Comparison of ENCODE assay signal across 11 cellular contexts in the genomic region with DNA sequence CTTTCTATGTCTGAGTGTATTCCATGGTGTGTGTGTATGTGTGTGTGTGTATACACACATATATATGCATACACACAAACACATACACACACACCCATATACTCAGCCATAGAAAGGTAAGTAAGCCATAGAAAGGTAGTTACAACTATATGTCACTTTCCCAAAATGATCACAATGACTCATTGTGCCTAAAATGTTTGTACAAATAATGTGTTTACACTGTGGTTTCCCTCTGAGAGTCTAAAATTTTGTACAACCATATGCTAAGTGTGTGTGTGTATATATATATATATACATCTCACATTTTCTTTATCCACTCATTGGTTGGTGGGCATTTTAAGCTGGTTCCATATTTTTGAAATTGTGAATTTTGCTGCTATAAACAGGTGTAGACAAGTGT.
"Had no signal": no experiment of that assay in that cellular context is flagged by ENCODE, and none has a peak within 500 bp of the region (broad histone marks: within the 10 kb centered on the region; RNA-seq: fewer than 3 reads in every experiment).

No MANE protein-coding gene starts in this region.

- H3K9ac ChIP-seq: GM23248 had no signal

- H3K4me2 ChIP-seq: GM23338 had no signal

- ATAC-seq: GM23338, HCT116 had no signal

- H2AFZ ChIP-seq: GM23248, GM23338 had no signal

- H3K27ac ChIP-seq: GM23248 had no signal

- H3K9me3 ChIP-seq: HAP-1 had no signal

- DNase-seq: GM23248, GOT3, H7, H9, HCEC 1CT, HFFc6 had no signal

- H3K36me3 ChIP-seq: HAP-1 had no signal

- H3K4me3 ChIP-seq: GM23248, GM23338, HAP-1 had no signal

- FAIRE-seq: H1, H54 had no signal
